Comparison of ENCODE assay signal across 4 cellular contexts in the genomic region with DNA sequence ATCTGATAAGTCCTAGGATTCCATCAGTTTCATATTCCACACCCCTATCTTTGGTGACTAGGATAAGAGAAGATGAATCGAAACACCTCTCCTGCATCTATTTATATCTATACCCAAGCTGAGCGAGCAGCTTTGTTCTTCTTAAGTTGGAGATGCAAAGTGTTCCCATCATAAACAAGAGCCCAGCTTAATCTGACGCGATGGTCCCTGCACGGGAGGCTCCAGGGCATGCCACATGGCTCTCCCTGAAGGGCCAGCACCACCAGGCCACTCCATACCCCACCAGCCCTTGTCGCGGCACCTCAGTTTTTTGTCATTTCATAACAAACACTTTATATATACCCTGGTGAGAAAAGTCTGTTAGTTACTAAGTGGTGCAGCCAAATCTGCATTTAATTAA.
"Had no signal": no experiment of that assay in that cellular context is flagged by ENCODE, and none has a peak within 500 bp of the region (broad histone marks: within the 10 kb centered on the region; RNA-seq: fewer than 3 reads in every experiment).

No MANE protein-coding gene starts in this region.

- DNase-seq: KBM-7 had no signal

- ATAC-seq: K562 had no signal

- H3K27ac ChIP-seq: HL-60 had no signal

- FAIRE-seq: HTR-8/SVneo, K562 had no signal

- H3K4me3 ChIP-seq: K562 had no signal
